Comparison of ENCODE assay signal across 1 cellular context in the genomic region with DNA sequence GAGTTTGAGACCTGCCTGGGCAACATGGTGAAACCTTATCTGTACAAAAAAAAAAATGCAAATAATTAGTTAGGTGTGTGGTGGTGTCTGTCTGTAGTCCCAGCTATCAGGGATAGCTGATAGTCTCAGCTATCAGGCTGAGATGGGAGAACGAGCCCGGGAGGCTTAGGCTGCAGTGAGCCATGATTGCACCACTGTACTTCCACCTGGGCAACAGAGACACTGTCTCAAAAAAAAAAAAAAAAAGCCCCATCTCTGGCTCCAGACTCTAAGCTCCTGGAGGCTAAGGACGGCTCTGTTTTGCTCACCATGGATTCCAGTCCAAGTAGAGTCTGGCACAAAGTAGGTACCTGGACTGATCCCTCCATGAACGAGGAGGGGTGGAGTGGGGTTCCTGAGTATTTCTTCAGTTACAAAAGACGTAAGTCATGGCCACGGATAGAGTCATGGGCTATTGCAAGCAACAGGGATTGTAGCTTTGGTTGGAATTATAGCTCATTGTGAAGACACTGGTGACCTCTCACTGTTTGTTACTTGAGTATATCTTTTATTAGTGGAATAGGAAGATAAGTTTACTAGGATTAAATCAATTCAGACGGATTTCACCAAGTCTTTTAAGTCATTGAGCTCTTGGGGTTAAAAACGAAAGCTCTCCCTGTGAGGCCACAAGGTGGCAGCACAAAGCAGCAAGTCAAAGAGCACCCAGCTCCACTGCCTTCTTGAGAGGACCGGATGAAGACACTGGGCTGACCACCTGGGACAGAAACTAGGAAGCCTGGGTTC.
TF ChIP-seq lines count a peak whose summit lies in the region.

No MANE protein-coding gene starts in this region.

TF ChIP-seq in IMR-90, 13 proteins besides CTCF, POLR2A, EP300 and RAD21:
- TF ChIP-seq BHLHE40 (IDR thresholded peaks at IDR 0.05; ENCODE audit: low read depth, low read length): no peak
- peak; percentile 80 for TF ChIP-seq SMC3 (IDR thresholded peaks at IDR 0.05; ENCODE audit: low read depth, low read length)
- no peak for TF ChIP-seq RCOR1 (IDR thresholded peaks at IDR 0.05; ENCODE audit: insufficient replicate concordance, low read length)
- TF ChIP-seq, protein P1, sequence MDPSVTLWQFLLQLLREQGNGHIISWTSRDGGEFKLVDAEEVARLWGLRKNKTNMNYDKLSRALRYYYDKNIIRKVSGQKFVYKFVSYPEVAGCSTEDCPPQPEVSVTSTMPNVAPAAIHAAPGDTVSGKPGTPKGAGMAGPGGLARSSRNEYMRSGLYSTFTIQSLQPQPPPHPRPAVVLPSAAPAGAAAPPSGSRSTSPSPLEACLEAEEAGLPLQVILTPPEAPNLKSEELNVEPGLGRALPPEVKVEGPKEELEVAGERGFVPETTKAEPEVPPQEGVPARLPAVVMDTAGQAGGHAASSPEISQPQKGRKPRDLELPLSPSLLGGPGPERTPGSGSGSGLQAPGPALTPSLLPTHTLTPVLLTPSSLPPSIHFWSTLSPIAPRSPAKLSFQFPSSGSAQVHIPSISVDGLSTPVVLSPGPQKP (IDR thresholded peaks at IDR 0.05; ENCODE audit: borderline replicate concordance, low read depth, low read length): no peak
